32 cellular contexts compared by ENCODE assay signal in genomic region chr5:15772131-15772530, GRCh38.
"Had no signal": no experiment of that assay in that cellular context is flagged by ENCODE, and none has a peak within 500 bp of the region (broad histone marks: within the 10 kb centered on the region; RNA-seq: fewer than 3 reads in every experiment).

No MANE protein-coding gene starts in this region.

- H3K36me3 ChIP-seq: adrenal gland, ascending aorta, cardiac muscle cell had no signal

- H3K4me3 ChIP-seq: adrenal gland, ascending aorta, cardiac muscle cell had no signal

- H3K4me1 ChIP-seq: adrenal gland, ascending aorta had no signal

- DNase-seq: activated B cell treated with CpG ODN at 0.5 μM for 24 hours; activated CD4-positive, alpha-beta memory T cell treated with anti-CD3 and anti-CD28 coated beads for 36 hours; activated CD4-positive, alpha-beta T cell treated with anti-CD3 and anti-CD28 coated beads for 4 hours; activated CD4-positive, alpha-beta T cell treated with anti-CD3 and anti-CD28 coated beads, Interleukin-2, amount 10 ng/mL, durations not matched to agents 24 days and 14 days; activated CD4-positive, alpha-beta T cell treated with anti-CD3 and anti-CD28 coated beads, Interleukin-2, amount 50 U/mL, for 1 hour; activated CD4-positive, alpha-beta T cell treated with anti-CD3 and anti-CD28 coated beads, Interleukin-2, amount 50 U/mL, for 4 hours; activated CD4-positive, CD25-positive, alpha-beta regulatory T cell treated with anti-CD3 and anti-CD28 coated beads, Interleukin-2, amount 50 U/mL, for 72 hours; activated CD8-positive, alpha-beta memory T cell treated with anti-CD3 and anti-CD28 coated beads, Interleukin-2, amount 50 U/mL, for 4 hours; activated CD8-positive, alpha-beta T cell treated with anti-CD3 and anti-CD28 coated beads for 36 hours; activated effector memory CD4-positive, alpha-beta T cell treated with anti-CD3 and anti-CD28 coated beads, Interleukin-2, amount 50 U/mL, for 16 hours; activated gamma-delta T cell treated with Interleukin-2 at 50 U/mL for 16 hours; activated naive CD4-positive, alpha-beta T cell; activated naive CD4-positive, alpha-beta T cell treated with anti-CD3 and anti-CD28 coated beads for 36 hours; activated naive CD4-positive, alpha-beta T cell treated with anti-CD3 and anti-CD28 coated beads, Interleukin-2, amount 50 U/mL, for 16 hours; activated naive CD8-positive, alpha-beta T cell treated with anti-CD3 and anti-CD28 coated beads for 36 hours; activated T-cell treated with anti-CD3 and anti-CD28 coated beads for 4 hours; activated T-cell treated with anti-CD3 and anti-CD28 coated beads, Interleukin-2, amount 50 U/mL, for 1 hour; activated T-cell treated with anti-CD3 and anti-CD28 coated beads, Interleukin-2, amount 50 U/mL, for 4 hours; activated T-cell treated with anti-CD3 and anti-CD28 coated beads, Interleukin-2, amount 50 U/mL, for 72 hours; adrenal gland; amniotic stem cell; caudate nucleus; cerebellar nuclear complex; T-helper 2 cell; T-helper 9 cell had no signal

- H3K27ac ChIP-seq: adrenal gland, ascending aorta, cardiac muscle cell, VCaP had no signal

- ATAC-seq: activated CD8-positive, alpha-beta T cell treated with anti-CD3 and anti-CD28 coated beads for 36 hours; activated naive CD4-positive, alpha-beta T cell treated with anti-CD3 and anti-CD28 coated beads, Interleukin-2, amount 50 U/mL, for 72 hours; activated T-cell treated with anti-CD3 and anti-CD28 coated beads, Interleukin-2, amount 50 U/mL, for 4 hours; activated T-cell treated with anti-CD3 and anti-CD28 coated beads, Interleukin-2, amount 50 U/mL, for 72 hours; activated T-helper 17 cell treated with anti-CD3 and anti-CD28 coated beads, Interleukin-2, amount 50 U/mL, for 72 hours had no signal

- H3K27me3 ChIP-seq: adrenal gland, ascending aorta, cardiac muscle cell had no signal

- H3K9me3 ChIP-seq: adrenal gland, ascending aorta had no signal

- FAIRE-seq: bronchial epithelial cell, TTC549 had no signal
